Comparison of ENCODE assay signal across 1 cellular context in genomic region chr3:100407977-100408532, GRCh38.
TF ChIP-seq lines count a peak whose summit lies in the region.

No MANE protein-coding gene starts in this region.

TF ChIP-seq in SK-N-SH treated with all-trans-retinoic acid at 6 μM for 48 hours, 23 proteins besides CTCF, POLR2A, EP300 and RAD21 (continued from another document):
- TF ChIP-seq POU6F1 (CRISPR knock-in tag; IDR thresholded peaks at IDR 0.05; ENCODE audit: borderline replicate concordance, low read depth) = no peak
- no peak for TF ChIP-seq ZFP30 (CRISPR knock-in tag; IDR thresholded peaks at IDR 0.05)
